ENCODE assay signal across 1 cellular context in genomic region chr3:196988241-196989029, GRCh38.
A peak's percentile ranks its signal among the peaks of the same experiment; 100 is the strongest.
TF ChIP-seq lines count a peak whose summit lies in the region.

No MANE protein-coding gene starts in this region.

TF ChIP-seq in K562, 482 proteins besides CTCF, POLR2A, EP300 and RAD21 (continued from another document and continues in another):
- TF ChIP-seq MITF (IDR thresholded peaks at IDR 0.05), result 0 out of 2 replicates have a peak, but pooled peaks have one; percentile 41
- TF ChIP-seq STAG1 (CRISPR knock-in tag; IDR thresholded peaks at IDR 0.05; ENCODE audit: borderline replicate concordance), result no peak
- no peak for TF ChIP-seq SP2 (IDR thresholded peaks at IDR 0.05; ENCODE audit: extremely low read depth, low read depth, low read length, poor library complexity, severe bottlenecking)
- 0 out of 2 replicates have a peak, but pooled peaks have one; percentile 40 for TF ChIP-seq PTBP1 (IDR thresholded peaks at IDR 0.05; ENCODE audit: low read depth, low read length)
- peak; percentile 64; the same call in 1 of the 2 replicates for TF ChIP-seq ZNF592 (IDR thresholded peaks at IDR 0.05)
- TF ChIP-seq CBFA2T2 (conservative IDR thresholded peaks at IDR 0.05), result peak; percentile 100
- TF ChIP-seq BCOR (IDR thresholded peaks at IDR 0.05), result peak; percentile 87; the same call in 1 of the 2 replicates
- TF ChIP-seq L3MBTL2 (IDR thresholded peaks at IDR 0.05), result peak; percentile 90
- no peak for TF ChIP-seq POLR3A (IDR thresholded peaks at IDR 0.05; ENCODE audit: borderline replicate concordance, extremely low read depth, insufficient read depth, insufficient read length)
- TF ChIP-seq ZEB2 (IDR thresholded peaks at IDR 0.05), result peak; percentile 88
- no peak for TF ChIP-seq ELF1 (tag; IDR thresholded peaks at IDR 0.05)
- TF ChIP-seq SP1 (CRISPR knock-in tag; IDR thresholded peaks at IDR 0.05), result no peak; the same call in none of the 2 replicates
- no peak for TF ChIP-seq THRB (CRISPR knock-in tag; conservative IDR thresholded peaks at IDR 0.05)
- TF ChIP-seq ZBTB7A (IDR thresholded peaks at IDR 0.05; ENCODE audit: borderline replicate concordance, control insufficient read depth, low read depth, low read length), result peak; percentile 10; the same call in 1 of the 2 replicates
- no peak for TF ChIP-seq ZNF232 (CRISPR knock-in tag; IDR thresholded peaks at IDR 0.05)
- no peak for TF ChIP-seq SIRT6 (IDR thresholded peaks at IDR 0.05; ENCODE audit: low read depth, low read length)
- no peak; the same call in 1 of the 2 replicates for TF ChIP-seq ZNF445 (CRISPR knock-in tag; IDR thresholded peaks at IDR 0.05; ENCODE audit: low read depth)
- no peak for TF ChIP-seq BMI1 (IDR thresholded peaks at IDR 0.05; ENCODE audit: low read length)
- peak; percentile 80 to 94 for TF ChIP-seq TEAD1 (CRISPR knock-in tag; IDR thresholded peaks at IDR 0.05)
- TF ChIP-seq RREB1 (CRISPR knock-in tag; IDR thresholded peaks at IDR 0.05), result no peak
- TF ChIP-seq CREBBP (IDR thresholded peaks at IDR 0.05; ENCODE audit: low read depth, low read length), result no peak
- TF ChIP-seq ZNF174 (CRISPR knock-in tag; IDR thresholded peaks at IDR 0.05), result no peak
- no peak for TF ChIP-seq BRF2 (IDR thresholded peaks at IDR 0.05; ENCODE audit: borderline replicate concordance, insufficient read depth, insufficient read length)
- TF ChIP-seq AFF1 (IDR thresholded peaks at IDR 0.05; ENCODE audit: low read depth in 1 of 2, partially characterized antibody in 2 of 2), result peak in 1 of 2 experiments; percentile 78
- no peak for TF ChIP-seq ZNF696 (CRISPR knock-in tag; conservative IDR thresholded peaks at IDR 0.05)
- peak; percentile 50; the same call in 1 of the 2 replicates for TF ChIP-seq ZNF431 (CRISPR knock-in tag; IDR thresholded peaks at IDR 0.05)
- 0 out of 2 replicates have a peak, but pooled peaks have one; percentile 73 for TF ChIP-seq ZNF76 (CRISPR knock-in tag; IDR thresholded peaks at IDR 0.05; ENCODE audit: borderline replicate concordance)
- TF ChIP-seq PTTG1 (tag; IDR thresholded peaks at IDR 0.05; ENCODE audit: low read depth), result no peak
- TF ChIP-seq RBM34 (IDR thresholded peaks at IDR 0.05; ENCODE audit: borderline replicate concordance, insufficient read depth, low read length), result no peak
- no peak for TF ChIP-seq XRCC3 (IDR thresholded peaks at IDR 0.05)
- no peak for TF ChIP-seq ZNF253 (CRISPR knock-in tag; conservative IDR thresholded peaks at IDR 0.05)
- TF ChIP-seq ZNF639 (CRISPR knock-in tag; conservative IDR thresholded peaks at IDR 0.05 in 1 of 2, IDR thresholded peaks at IDR 0.05 in 1 of 2), result peak in 1 of 2 experiments; percentile 86; a peak in 2 of 4 replicates
- no peak for TF ChIP-seq RHOXF2B (CRISPR knock-in tag; conservative IDR thresholded peaks at IDR 0.05)
- TF ChIP-seq ZBTB17 (CRISPR knock-in tag; IDR thresholded peaks at IDR 0.05), result peak; percentile 70
- no peak for TF ChIP-seq TAF15 (IDR thresholded peaks at IDR 0.05; ENCODE audit: low read depth, low read length)
- TF ChIP-seq MLLT1 (IDR thresholded peaks at IDR 0.05), result no peak
- no peak for TF ChIP-seq HDAC6 (IDR thresholded peaks at IDR 0.05; ENCODE audit: low read depth, low read length)
